8 cellular contexts compared by ENCODE assay signal in the genomic region with DNA sequence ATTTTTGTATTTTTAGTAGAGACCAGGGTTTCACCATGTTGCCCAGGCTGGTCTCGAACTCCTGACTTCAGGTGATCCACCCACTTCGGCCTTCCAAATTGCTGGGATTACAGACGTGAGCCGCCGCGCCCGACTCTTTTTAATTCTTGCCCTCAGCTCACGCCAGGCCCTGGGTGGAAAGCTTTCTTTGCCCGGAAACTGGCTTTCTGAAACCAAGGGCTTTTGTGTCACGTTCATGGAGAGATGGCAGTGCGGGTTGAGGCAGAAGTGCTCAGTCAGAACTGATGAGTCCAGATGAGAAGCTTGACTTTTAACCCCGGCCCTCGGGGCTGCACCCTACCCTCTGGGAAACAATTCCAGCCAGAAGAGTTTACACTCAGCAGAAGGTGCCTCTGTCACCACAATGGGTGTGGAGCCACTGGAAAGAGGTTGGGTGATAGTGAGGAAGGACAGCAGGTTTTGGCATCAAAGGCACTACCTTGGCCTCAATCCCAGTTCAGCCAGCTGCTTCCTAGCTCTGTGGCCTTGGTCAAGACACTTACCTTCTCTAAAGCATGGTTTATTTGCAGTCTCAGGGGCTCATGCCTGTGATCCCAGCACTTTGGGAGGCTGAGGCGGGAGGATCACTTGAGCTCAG. TPM values are rescaled to one million over a fixed set of nuclear protein-coding genes. Genes with fewer than 3 reads are reported as not detected.
DNase-seq lines count a peak whose midpoint lies in the region; ATAC-seq and TF ChIP-seq lines count a peak whose summit lies in the region.

No MANE protein-coding gene starts in this region.

- H3K27me3 ChIP-seq in ascending aorta (no peaks in the 10 kb centered on the region), upper lobe of right lung (no peaks in the 10 kb centered on the region)

- no peaks in the 10 kb centered on the region for H3K36me3 Mint-ChIP-seq in activated naive CD4-positive, alpha-beta T cell treated with anti-CD3 and anti-CD28 coated beads, Interleukin-2, amount 10 ng/mL, durations not matched to agents 7 days and 5 days
- H3K36me3 Mint-ChIP-seq in naive B cell = peaks cover 0 to under 1% of the 10 kb centered on the region in 2 donors

- peaks cover 11% of the 10 kb centered on the region for H3K4me1 Mint-ChIP-seq in activated naive CD4-positive, alpha-beta T cell treated with anti-CD3 and anti-CD28 coated beads, Interleukin-2, amount 10 ng/mL, durations not matched to agents 7 days and 5 days
- H3K4me1 Mint-ChIP-seq in naive B cell = peaks cover 10 to 53% (median 22%) of the 10 kb centered on the region in 3 donors

- intact Hi-C loops in ascending aorta (cut with DNase I) (loop anchor here (1.0 to 5.0 kb wide), 3 partner anchors 84 to 223 kb away; a partner anchor contains a TSS), upper lobe of right lung (cut with DNase I) (no loop called here)

- peaks cover 5% of the 10 kb centered on the region for H3K27me3 Mint-ChIP-seq in activated naive CD4-positive, alpha-beta T cell treated with anti-CD3 and anti-CD28 coated beads, Interleukin-2, amount 10 ng/mL, durations not matched to agents 7 days and 5 days
- H3K27me3 Mint-ChIP-seq in naive B cell = no peaks in the 10 kb centered on the region

- peak overlapping the region; percentile 94 to 99 for H3K27ac ChIP-seq in ascending aorta
- no peak overlapping the region for H3K27ac ChIP-seq in upper lobe of right lung

- H3K27ac Mint-ChIP-seq in activated naive CD4-positive, alpha-beta T cell treated with anti-CD3 and anti-CD28 coated beads, Interleukin-2, amount 10 ng/mL, durations not matched to agents 7 days and 5 days = peak overlapping the region; percentile 52
- peak overlapping the region in 3 of 6 donors; percentile 41 to 89 (median 59) for H3K27ac Mint-ChIP-seq in naive B cell

- CTCF ChIA-PET in activated naive CD4-positive, alpha-beta T cell treated with anti-CD3 and anti-CD28 coated beads, Interleukin-2, amount 10 ng/mL, durations not matched to agents 7 days and 5 days (lab: Charles Lee) = interaction anchor here (4.2 kb wide), 1 partner anchor 10 kb away, joined by 33 read pairs; no protein-coding TSS in a partner anchor

- H3K4me3 ChIP-seq in ascending aorta (peak overlapping the region; percentile 68 to 96), upper lobe of right lung (peak overlapping the region; percentile 82)

- H3K36me3 ChIP-seq in ascending aorta (no peaks in the 10 kb centered on the region), upper lobe of right lung (no peaks in the 10 kb centered on the region)

- no peak for DNase-seq in activated naive CD4-positive, alpha-beta T cell treated with anti-CD3 and anti-CD28 coated beads, Interleukin-2, amount 10 ng/mL, durations not matched to agents 7 days and 5 days
- no peak for DNase-seq in activated naive CD4-positive, alpha-beta T cell treated with Interleukin-2 at 50 U/mL for 16 hours
- no peak for DNase-seq in ascending aorta (ENCODE audit: low spot score in 2 of 2)
- DNase-seq in naive B cell = no peak
- no peak for DNase-seq in upper lobe of right lung
- no peak for DNase-seq in GM19240 (ENCODE audit: insufficient read length, low spot score)
- DNase-seq in NK-92 treated with Interleukin-12 subunit alpha and Interleukin-12 subunit beta, amount 100 ng/mL, for 24 hours (lab: John Stamatoyannopoulos, UW) = no peak

- H3K4me1 ChIP-seq in ascending aorta (peaks cover 8 to 21% of the 10 kb centered on the region in 2 donors), upper lobe of right lung (peaks cover 21% of the 10 kb centered on the region)

- H3K4me3 Mint-ChIP-seq in activated naive CD4-positive, alpha-beta T cell treated with anti-CD3 and anti-CD28 coated beads, Interleukin-2, amount 10 ng/mL, durations not matched to agents 7 days and 5 days = no peak overlapping the region
- H3K4me3 Mint-ChIP-seq in naive B cell = peak overlapping the region; percentile 71 to 92 (median 84)

- no peaks in the 10 kb centered on the region for H3K9me3 ChIP-seq in ascending aorta
- H3K9me3 ChIP-seq in upper lobe of right lung = no peaks in the 10 kb centered on the region

- H3K9me3 Mint-ChIP-seq in activated naive CD4-positive, alpha-beta T cell treated with anti-CD3 and anti-CD28 coated beads, Interleukin-2, amount 10 ng/mL, durations not matched to agents 7 days and 5 days = no peaks in the 10 kb centered on the region
- no peaks in the 10 kb centered on the region for H3K9me3 Mint-ChIP-seq in naive B cell

- ATAC-seq in naive B cell (ENCODE audit: low read depth in 2 of 2) (no peak), upper lobe of right lung (no peak)
- no peak for ATAC-seq in activated CD4-positive, CD25-positive, alpha-beta regulatory T cell treated with anti-CD3 and anti-CD28 coated beads, Interleukin-2, amount 50 U/mL, for 24 hours

- TF ChIP-seq CTCF in ascending aorta (IDR thresholded peaks at IDR 0.05) (no peak), upper lobe of right lung (IDR thresholded peaks at IDR 0.05) (no peak)

RNA-seq across cellular contexts. Expression of a gene that starts 0.9 kb away (rescaled TPM):
- total RNA-seq in ascending aorta = 21.6 TPM
- 10 to 100 TPM; 24.2 to 48.6 (median 35.3) TPM for polyA plus RNA-seq in naive B cell (ENCODE audit: low read depth in 6 of 6)
- total RNA-seq in upper lobe of right lung = 53.7 TPM
